Comparison of ENCODE assay signal across 8 cellular contexts in genomic region chr15:41772720-41773331, GRCh38. TPM values are rescaled to one million over a fixed set of nuclear protein-coding genes. Genes with fewer than 3 reads are reported as not detected.
DNase-seq lines count a peak whose midpoint lies in the region; ATAC-seq, FAIRE-seq and TF ChIP-seq lines count a peak whose summit lies in the region.

No MANE protein-coding gene starts in this region.

- H3K4me3 ChIP-seq in HUES64 (ENCODE audit: low read length) = peak overlapping the region; percentile 72
- peak overlapping the region in 1 of 2 donors; percentile 87 for H3K4me3 ChIP-seq in foreskin fibroblast (ENCODE audit: low read depth in 1 of 2, low read length in 2 of 2)
- H3K4me3 ChIP-seq in uterus = no peak overlapping the region

- no peak for FAIRE-seq in D721Med (lab: Jason Lieb, UNC)
- no peak for FAIRE-seq in RCC 7860 (lab: Jason Lieb, UNC)

- intact Hi-C loops in uterus (cut with DNase I; ENCODE audit: low total_unique reads) = loop anchor here (5.0 kb wide), 1 partner anchor 39 kb away; no protein-coding TSS in a partner anchor

- peaks cover 26% of the 10 kb centered on the region for H3K4me1 ChIP-seq in HUES64 (ENCODE audit: insufficient read depth, low read length)
- H3K4me1 ChIP-seq in uterus = peaks cover 6% of the 10 kb centered on the region in 2 donors

- H3K27ac ChIP-seq in HUES64 (ENCODE audit: low read depth, low read length) (peak overlapping the region; percentile 92; the same call in 1 of the 2 replicates), uterus (peak overlapping the region; percentile 87)

- DNase-seq in D721Med (ENCODE audit: insufficient read length, low spot score) = no peak
- DNase-seq in RCC 7860 (ENCODE audit: low spot score) = peak; percentile 52
- peak; percentile 43 for DNase-seq in activated effector memory CD4-positive, alpha-beta T cell treated with Interleukin-2 at 50 U/mL for 16 hours
- DNase-seq in foreskin fibroblast = peak; percentile 74 to 88
- peak; percentile 13 for DNase-seq in occipital lobe (lab: John Stamatoyannopoulos, UW)
- peak; percentile 47 to 49 for DNase-seq in uterus

- TF ChIP-seq CTCF in D721Med (IDR thresholded peaks at IDR 0.05; ENCODE audit: insufficient read depth, missing control alignments) = peak; percentile 89
- peak; percentile 77 for TF ChIP-seq CTCF in foreskin fibroblast (IDR thresholded peaks at IDR 0.05; ENCODE audit: low read depth, low read length)
- TF ChIP-seq CTCF in uterus (IDR thresholded peaks at IDR 0.05) = peak; percentile 59 to 88 (median 70)

- no peak for TF ChIP-seq POLR2A in uterus (IDR thresholded peaks at IDR 0.05)

- H3K9ac ChIP-seq in HUES64 (ENCODE audit: low read depth, low read length) = peak overlapping the region; percentile 73; the same call in 1 of the 2 replicates

- no peaks in the 10 kb centered on the region for H3K27me3 ChIP-seq in HUES64 (ENCODE audit: insufficient read depth, low read length)
- H3K27me3 ChIP-seq in uterus = no peaks in the 10 kb centered on the region

- peaks cover 20% of the 10 kb centered on the region for H3K36me3 ChIP-seq in HUES64 (ENCODE audit: insufficient read depth, low read length)
- no peaks in the 10 kb centered on the region for H3K36me3 ChIP-seq in uterus

- H3K9me3 ChIP-seq in HUES64 (ENCODE audit: insufficient read depth, low read depth, low read length) (no peaks in the 10 kb centered on the region), uterus (no peaks in the 10 kb centered on the region)

- 81% methylated on average over 8 of the region's 8 CpGs for WGBS in HUES64

- no peak for ATAC-seq in GM21447 (IDR thresholded peaks at IDR 0.05; ENCODE audit: unreplicated experiment)

RNA-seq across cellular contexts. Expression of gene MAPKBP1, which starts 1.5 kb away (rescaled TPM):
- 5.9 TPM for polyA plus RNA-seq in HUES64 (2013, experiment 1 of 2)
- 7.7 TPM for polyA plus RNA-seq in HUES64 (2013, experiment 2 of 2)
- 32.4 TPM for total RNA-seq in occipital lobe
- total RNA-seq in uterus = 10 to 100 TPM in 3 of 4 donors, 1 to 10 TPM in 1; 5.9 to 56.2 (median 23.5) TPM

RNA-seq across cellular contexts. Expression of gene JMJD7, which starts 55.1 kb away (rescaled TPM):
- 7.2 TPM for polyA plus RNA-seq in HUES64 (2013, experiment 1 of 2)
- 8.3 TPM for polyA plus RNA-seq in HUES64 (2013, experiment 2 of 2)
- 3.0 TPM for total RNA-seq in occipital lobe
- 10 to 100 TPM in 2 of 4 donors, 1 to 10 TPM in 1, under 1 TPM in 1; 0.59 to 27.2 (median 9.8) TPM for total RNA-seq in uterus
